ENCODE assay signal across 24 cellular contexts in the genomic region with DNA sequence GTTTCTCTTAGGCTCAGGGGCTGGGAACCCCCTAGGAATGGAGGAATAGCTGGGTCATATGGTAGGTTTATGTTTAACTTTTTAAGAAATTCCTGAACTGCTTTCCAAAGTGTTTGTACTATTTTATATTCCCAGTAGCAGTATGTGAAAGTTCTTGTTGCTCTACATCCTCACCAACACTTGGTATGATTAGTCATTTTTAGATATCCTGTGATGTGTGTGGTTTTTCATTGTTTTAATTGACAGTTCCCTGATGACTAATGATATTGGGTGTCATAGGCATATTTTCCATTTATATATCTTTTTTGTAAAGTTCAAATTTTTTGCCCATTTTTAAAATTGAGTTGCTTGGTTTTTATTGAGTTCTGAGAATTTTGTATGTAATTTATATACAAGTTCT.
A peak's percentile ranks its signal among the peaks of the same experiment; 100 is the strongest.
DNase-seq lines count a peak whose midpoint lies in the region; ATAC-seq, FAIRE-seq and TF ChIP-seq lines count a peak whose summit lies in the region.
"Had no signal": no experiment of that assay in that cellular context is flagged by ENCODE, and none has a peak within 500 bp of the region (broad histone marks: within the 10 kb centered on the region; RNA-seq: fewer than 3 reads in every experiment).

No MANE protein-coding gene starts in this region.

- no peaks in the 10 kb centered on the region for H3K79me2 ChIP-seq in GM12878 (ENCODE audit: control insufficient read depth, insufficient read depth, low read length)

- CTCF ChIA-PET in GM12878 (lab: Yijun Ruan, JAX), result no interaction called here

- peaks cover 15 to 18% of the 10 kb centered on the region in 2 donors for H3K36me3 Mint-ChIP-seq in activated naive CD4-positive, alpha-beta T cell treated with anti-CD3 and anti-CD28 coated beads, Interleukin-2, amount 50 U/mL, for 72 hours

- no peak for TF ChIP-seq CTCF in GM12878 (IDR thresholded peaks at IDR 0.05 in 2 of 3, conservative IDR thresholded peaks at IDR 0.05 in 1 of 3; ENCODE audit: control insufficient read depth in 2 of 3, extremely low read depth in 1 of 3, insufficient read depth in 1 of 3, low read depth in 3 of 3, low read length in 3 of 3)

- no peak overlapping the region for H3K27ac ChIP-seq in GM12878 (ENCODE audit: control insufficient read depth, insufficient read depth)
- H3K27ac ChIP-seq: 22Rv1, C4-2B, HL-60, RWPE1 had no signal

- in situ Hi-C loops in GM12878 (cut with MboI), result no loop called here

- no peaks in the 10 kb centered on the region for H4K20me1 ChIP-seq in GM12878 (ENCODE audit: control insufficient read depth, insufficient read depth)

- FAIRE-seq in GM12878 (lab: Jason Lieb, UNC), result no peak
- FAIRE-seq: D721Med had no signal

- no peak for TF ChIP-seq EP300 in GM12878 (IDR thresholded peaks at IDR 0.05; ENCODE audit: borderline replicate concordance in 1 of 2, control insufficient read depth in 1 of 2, low read depth in 2 of 2, low read length in 2 of 2)

- intact Hi-C loops in GM12878 (cut with micrococcal nuclease; ENCODE audit: unreplicated experiment), result no loop called here

- RAD21 ChIA-PET in GM12878 (lab: Charles Lee; ENCODE audit: unreplicated experiment), result no interaction called here

- H3K36me3 ChIP-seq in GM12878 (ENCODE audit: control insufficient read depth in 2 of 2, insufficient read depth in 2 of 2, low read length in 1 of 2), result no peaks in the 10 kb centered on the region
- H3K36me3 ChIP-seq: MG63 had no signal

- H3K9me3 ChIP-seq in GM12878 (replicated peaks; ENCODE audit: control insufficient read depth, insufficient read depth, low read length), result no peaks in the 10 kb centered on the region; the same call in 1 of the 3 replicates

- POLR2A ChIA-PET in GM12878 (lab: Charles Lee), result interaction anchor here (0.9 kb wide), 1 partner anchor 14 kb away, joined by 5 read pairs; no protein-coding TSS in a partner anchor

- DNase-seq in activated CD4-positive, CD25-positive, alpha-beta regulatory T cell treated with anti-CD3 and anti-CD28 coated beads, Interleukin-2, amount 50 U/mL, for 72 hours, result no peak
- no peak for DNase-seq in activated naive CD4-positive, alpha-beta T cell treated with anti-CD3 and anti-CD28 coated beads, Interleukin-2, amount 50 U/mL, for 72 hours (ENCODE audit: low spot score in 2 of 2)
- no peak for DNase-seq in activated naive CD4-positive, alpha-beta T cell treated with anti-CD3 and anti-CD28 coated beads, Interleukin-2, amount 50 U/mL, for 16 hours
- no peak for DNase-seq in GM12878 (ENCODE audit: low read depth, low spot score)
- DNase-seq in stimulated activated naive CD8-positive, alpha-beta T cell treated with anti-CD3 and anti-CD28 coated beads, Interleukin-15, Interleukin-2, amounts not matched to agents 100 U/mL and 50 U/mL, for 24 hours, result no peak
- DNase-seq in OCI-M1 (lab: John Stamatoyannopoulos, UW), result no peak
- DNase-seq in HCEC 1CT, result no peak
- DNase-seq: AML-193, DMS79, Kasumi-1, MG63, NCI-H1048, NCI-H1436, NCI-H1930, NCI-H226, NCI-H524 treated with DMSO at 0.1 percent for 48 hours, PC-3 had no signal

- H3K9ac ChIP-seq in GM12878 (ENCODE audit: control insufficient read depth, insufficient read depth, low read length), result no peak overlapping the region

- H3K4me2 ChIP-seq in GM12878 (ENCODE audit: control insufficient read depth, insufficient read depth), result no peak overlapping the region

- TF ChIP-seq POLR2A in GM12878 (IDR thresholded peaks at IDR 0.05; ENCODE audit: low read depth, low read length), result no peak

- peak overlapping the region in 1 of 2 donors; percentile 72 for H3K27ac Mint-ChIP-seq in activated naive CD4-positive, alpha-beta T cell treated with anti-CD3 and anti-CD28 coated beads, Interleukin-2, amount 50 U/mL, for 72 hours
- H3K27ac Mint-ChIP-seq: IgD-negative memory B cell had no signal

- H3K27me3 ChIP-seq in GM12878 (replicated peaks in 1 of 2; ENCODE audit: control insufficient read depth in 2 of 2, insufficient read depth in 2 of 2, low read length in 1 of 2), result no peaks in the 10 kb centered on the region
- H3K27me3 ChIP-seq: MG63 had no signal

- peak; percentile 67 to 74 for ATAC-seq in activated CD4-positive, CD25-positive, alpha-beta regulatory T cell treated with anti-CD3 and anti-CD28 coated beads, Interleukin-2, amount 50 U/mL, for 24 hours
- ATAC-seq in activated naive CD4-positive, alpha-beta T cell treated with anti-CD3 and anti-CD28 coated beads, Interleukin-2, amount 50 U/mL, for 72 hours, result peak; percentile 73 to 79
- ATAC-seq in GM12878, result no peak
- peak; percentile 66 for ATAC-seq in stimulated activated naive CD8-positive, alpha-beta T cell treated with anti-CD3 and anti-CD28 coated beads, Interleukin-15, Interleukin-2, amounts not matched to agents 100 U/mL and 50 U/mL, for 24 hours
- ATAC-seq: PC-3 had no signal

- H2AFZ ChIP-seq in GM12878 (ENCODE audit: control insufficient read depth, low read depth, low read length), result no peak overlapping the region

- no TSS peak for BruUV-seq in GM12878 (replicated peaks; lab: Mats Ljungman, UMichigan)

- no peak overlapping the region for H3K4me3 ChIP-seq in GM12878
- H3K4me3 ChIP-seq: MG63 had no signal

- peaks cover 11 to 19% of the 10 kb centered on the region in 2 donors for H3K9me3 Mint-ChIP-seq in activated naive CD4-positive, alpha-beta T cell treated with anti-CD3 and anti-CD28 coated beads, Interleukin-2, amount 50 U/mL, for 72 hours

- peaks cover 5% of the 10 kb centered on the region for H3K4me1 ChIP-seq in GM12878 (ENCODE audit: control insufficient read depth, insufficient read depth, low read length)

- SMC1A ChIA-PET in GM12878 (lab: Charles Lee; ENCODE audit: uncharacterized antibody, unreplicated experiment), result interaction anchor here (0.7 to 1.1 kb wide), 2 partner anchors 12 to 319 kb away, joined by 3 read pairs; no protein-coding TSS in a partner anchor

- TF ChIP-seq RAD21 in GM12878 (IDR thresholded peaks at IDR 0.05; ENCODE audit: insufficient read depth, low read depth, low read length), result no peak

TF ChIP-seq in GM12878, 131 proteins besides CTCF, POLR2A, EP300 and RAD21:
- peak; percentile 18; the same call in 1 of the 2 replicates for TF ChIP-seq JUNB (IDR thresholded peaks at IDR 0.05)
- TF ChIP-seq EED (IDR thresholded peaks at IDR 0.05; ENCODE audit: low read depth), result no peak
- TF ChIP-seq RUNX3 (IDR thresholded peaks at IDR 0.05; ENCODE audit: low read length), result peak; percentile 67
